8 cellular contexts compared by ENCODE assay signal in the genomic region with DNA sequence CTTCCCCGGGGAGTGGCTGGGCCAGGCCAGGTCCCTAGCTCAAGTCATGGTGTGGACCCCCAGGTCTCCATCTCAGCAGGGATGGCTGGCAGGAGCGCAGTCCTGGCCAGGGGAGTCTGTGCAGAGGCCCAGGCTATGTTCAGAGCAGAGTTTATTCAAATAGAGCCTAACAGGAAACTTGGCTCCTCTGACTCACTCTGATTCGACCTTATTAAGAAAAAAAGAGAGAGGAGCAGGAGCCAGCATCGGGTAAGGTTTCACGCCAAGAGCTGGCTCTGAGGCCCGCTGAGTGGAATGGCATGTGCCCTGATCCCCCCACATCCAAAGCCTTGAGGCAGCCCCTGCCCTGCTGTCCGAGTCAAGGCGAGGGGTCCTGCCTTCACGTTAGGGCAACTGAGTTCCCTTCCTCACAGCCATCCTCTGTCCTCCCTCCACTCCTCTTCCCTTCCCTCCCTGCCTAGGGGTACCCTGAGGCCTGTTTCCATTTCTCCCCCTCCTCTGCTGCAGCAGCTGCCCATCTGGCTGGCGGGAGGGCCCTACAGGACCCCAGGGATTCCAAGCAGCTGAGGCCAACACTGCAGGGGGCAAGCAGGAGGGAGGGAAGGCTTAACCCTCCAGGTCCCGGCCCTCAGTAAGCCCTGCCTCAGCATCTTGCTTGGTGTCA. TPM values are rescaled to one million over a fixed set of nuclear protein-coding genes. Genes with fewer than 3 reads are reported as not detected.
DNase-seq lines count a peak whose midpoint lies in the region; ATAC-seq and FAIRE-seq lines count a peak whose summit lies in the region.

No MANE protein-coding gene starts in this region.

- peak; percentile 83 for DNase-seq in AG08396 (ENCODE audit: low spot score)
- peak; percentile 78 for DNase-seq in HTR-8/SVneo (ENCODE audit: insufficient read length, low spot score)
- peak; percentile 36 for DNase-seq in activated CD4-positive, alpha-beta memory T cell treated with anti-CD3 and anti-CD28 coated beads, Interleukin-2, amount 10 ng/mL, durations not matched to agents 7 days and 5 days
- DNase-seq in fibroblast of peridontal ligament (ENCODE audit: extremely low read depth): peak; percentile 95
- DNase-seq in NK-92 (lab: John Stamatoyannopoulos, UW; ENCODE audit: unreplicated experiment): no peak
- no peak for DNase-seq in DMS114 treated with DMSO at 0.1 percent for 48 hours (lab: John Stamatoyannopoulos, UW; ENCODE audit: unreplicated experiment)

- peak overlapping the region; percentile 19 for H3K9ac ChIP-seq in rectal smooth muscle tissue (ENCODE audit: low read length)

- H3K9me3 Mint-ChIP-seq in activated CD4-positive, alpha-beta memory T cell treated with anti-CD3 and anti-CD28 coated beads, Interleukin-2, amount 10 ng/mL, durations not matched to agents 7 days and 5 days: no peaks in the 10 kb centered on the region

- peak overlapping the region; percentile 85 for H3K27ac ChIP-seq in rectal smooth muscle tissue (ENCODE audit: low read depth, low read length)

- H3K4me1 Mint-ChIP-seq in activated CD4-positive, alpha-beta memory T cell treated with anti-CD3 and anti-CD28 coated beads, Interleukin-2, amount 10 ng/mL, durations not matched to agents 7 days and 5 days: peaks cover 75% of the 10 kb centered on the region

- POLR2A ChIA-PET in activated CD4-positive, alpha-beta memory T cell treated with anti-CD3 and anti-CD28 coated beads, Interleukin-2, amount 10 ng/mL, durations not matched to agents 7 days and 5 days (lab: Charles Lee): interaction anchor here (1.1 to 2.8 kb wide), 3 partner anchors 11 to 40 kb away, joined by 3 to 20 read pairs (median 4); no protein-coding TSS in a partner anchor

- no peaks in the 10 kb centered on the region for H3K36me3 ChIP-seq in rectal smooth muscle tissue (ENCODE audit: control insufficient read depth, insufficient read depth, low read length)

- CTCF ChIA-PET in activated CD4-positive, alpha-beta memory T cell treated with anti-CD3 and anti-CD28 coated beads, Interleukin-2, amount 10 ng/mL, durations not matched to agents 7 days and 5 days (lab: Charles Lee): interaction anchor here (0.6 to 2.0 kb wide), 8 partner anchors 10 to 845 kb away, joined by 3 to 8 read pairs (median 4); no protein-coding TSS in a partner anchor

- peak overlapping the region; percentile 96 for H3K27ac Mint-ChIP-seq in activated CD4-positive, alpha-beta memory T cell treated with anti-CD3 and anti-CD28 coated beads, Interleukin-2, amount 10 ng/mL, durations not matched to agents 7 days and 5 days

- peaks cover 20% of the 10 kb centered on the region for H3K36me3 Mint-ChIP-seq in activated CD4-positive, alpha-beta memory T cell treated with anti-CD3 and anti-CD28 coated beads, Interleukin-2, amount 10 ng/mL, durations not matched to agents 7 days and 5 days (ENCODE audit: low read depth)

- H3K4me1 ChIP-seq in rectal smooth muscle tissue (ENCODE audit: control insufficient read depth, insufficient read depth, low read length): peaks cover 25% of the 10 kb centered on the region

- no peaks in the 10 kb centered on the region for H3K27me3 ChIP-seq in rectal smooth muscle tissue (ENCODE audit: control insufficient read depth, insufficient read depth, low read length)

- no peak for ATAC-seq in HG02763 (IDR thresholded peaks at IDR 0.05; ENCODE audit: unreplicated experiment)

- H3K4me3 ChIP-seq in rectal smooth muscle tissue (ENCODE audit: low read length): no peak overlapping the region

- H3K4me3 Mint-ChIP-seq in activated CD4-positive, alpha-beta memory T cell treated with anti-CD3 and anti-CD28 coated beads, Interleukin-2, amount 10 ng/mL, durations not matched to agents 7 days and 5 days: peak overlapping the region; percentile 42

- no peaks in the 10 kb centered on the region for H3K27me3 Mint-ChIP-seq in activated CD4-positive, alpha-beta memory T cell treated with anti-CD3 and anti-CD28 coated beads, Interleukin-2, amount 10 ng/mL, durations not matched to agents 7 days and 5 days

- FAIRE-seq in HTR-8/SVneo (lab: Jason Lieb, UNC): peak; percentile 20

RNA-seq across cellular contexts. Expression of a gene that starts 1.9 kb away (rescaled TPM):
- 10 to 100 TPM in 1 of 2 experiments, 1 to 10 TPM in 1; 9.1 to 10.9 TPM for total RNA-seq in activated CD4-positive, alpha-beta memory T cell treated with anti-CD3 and anti-CD28 coated beads, Interleukin-2, amount 10 ng/mL, durations not matched to agents 7 days and 5 days

RNA-seq across cellular contexts. Expression of a gene that starts 51.0 kb away (rescaled TPM):
- not detected for total RNA-seq in activated CD4-positive, alpha-beta memory T cell treated with anti-CD3 and anti-CD28 coated beads, Interleukin-2, amount 10 ng/mL, durations not matched to agents 7 days and 5 days

Comparison
In these comparisons a context has a peak if more than half of its experiments do, and no peak if none do; other contexts are left out.
1. DNase-seq: peak in AG08396 (single experiment), HTR-8/SVneo (single experiment), activated CD4-positive, alpha-beta memory T cell treated with anti-CD3 and anti-CD28 coated beads, Interleukin-2, amount 10 ng/mL, durations not matched to agents 7 days and 5 days (single experiment) and fibroblast of peridontal ligament (single experiment); none in NK-92 (single experiment) and DMS114 treated with DMSO at 0.1 percent for 48 hours (single experiment).